18 cellular contexts compared by ENCODE assay signal in the genomic region with DNA sequence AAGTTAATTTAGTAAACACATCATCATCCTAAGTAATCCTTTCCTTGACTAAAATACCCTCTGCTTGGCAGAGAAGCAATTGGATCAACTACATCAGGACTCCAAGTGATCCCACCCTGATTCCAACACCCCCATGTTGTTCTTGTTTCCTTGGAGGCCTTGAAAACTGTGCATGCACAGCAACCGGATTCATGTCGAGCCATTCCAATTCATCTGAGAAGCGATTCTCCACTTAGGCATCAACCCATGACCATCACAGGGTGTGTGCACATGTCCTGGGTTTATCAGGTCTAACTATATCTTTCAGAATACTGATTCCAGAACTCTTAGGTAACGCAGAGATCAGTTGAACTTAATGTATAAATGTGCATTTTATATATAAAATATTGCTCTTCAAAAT.
DNase-seq lines count a peak whose midpoint lies in the region; ATAC-seq, FAIRE-seq and TF ChIP-seq lines count a peak whose summit lies in the region.
"Had no signal": no experiment of that assay in that cellular context is flagged by ENCODE, and none has a peak within 500 bp of the region (broad histone marks: within the 10 kb centered on the region; RNA-seq: fewer than 3 reads in every experiment).

No MANE protein-coding gene starts in this region.

- no peak for TF ChIP-seq EP300 in A549 (IDR thresholded peaks at IDR 0.05)

- H3K4me2 ChIP-seq in A549 = no peak overlapping the region
- no peak overlapping the region for H3K4me2 ChIP-seq in parathyroid adenoma (ENCODE audit: low read length)
- H3K4me2 ChIP-seq: BLaER1 had no signal

- no peaks in the 10 kb centered on the region for H3K27me3 ChIP-seq in parathyroid adenoma (ENCODE audit: control insufficient read depth, insufficient read depth, low read length)
- H3K27me3 ChIP-seq in uterus = no peaks in the 10 kb centered on the region
- H3K27me3 ChIP-seq: BLaER1 had no signal

- H3K36me3 ChIP-seq in parathyroid adenoma (ENCODE audit: control insufficient read depth, insufficient read depth, low read length) (no peaks in the 10 kb centered on the region), uterus (no peaks in the 10 kb centered on the region)
- H3K36me3 ChIP-seq: BLaER1 had no signal

- no peak overlapping the region for H3K27ac ChIP-seq in A549
- H3K27ac ChIP-seq in caudate nucleus (ENCODE audit: low read depth, low read length) = peak overlapping the region; percentile 55
- peak overlapping the region; percentile 17 for H3K27ac ChIP-seq in parathyroid adenoma
- H3K27ac ChIP-seq in temporal lobe (ENCODE audit: low read depth, low read length) = peak overlapping the region; percentile 25
- H3K27ac ChIP-seq in uterus = no peak overlapping the region
- H3K27ac ChIP-seq: 22Rv1, BLaER1 had no signal

- H3K9me3 ChIP-seq in A549 = no peaks in the 10 kb centered on the region
- H3K9me3 ChIP-seq in parathyroid adenoma (ENCODE audit: control insufficient read depth, low read length) = no peaks in the 10 kb centered on the region
- no peaks in the 10 kb centered on the region for H3K9me3 ChIP-seq in uterus
- H3K9me3 ChIP-seq: BLaER1 had no signal

- peak overlapping the region; percentile 30 for H2AFZ ChIP-seq in parathyroid adenoma

- no peak for ATAC-seq in A549

- H3K9ac ChIP-seq in parathyroid adenoma = no peak overlapping the region
- H3K9ac ChIP-seq: BLaER1 had no signal

- DNase-seq in A549 (ENCODE audit: low read depth in 1 of 2, low spot score in 1 of 2) (no peak), caudate nucleus (lab: John Stamatoyannopoulos, UW) (no peak), lower leg skin (ENCODE audit: low spot score in 2 of 2) (no peak), uterus (no peak)
- DNase-seq in activated CD4-positive, CD25-positive, alpha-beta regulatory T cell (lab: John Stamatoyannopoulos, UW) = no peak
- DNase-seq: CD4-positive, alpha-beta memory T cell; DMS153; DMS79; GDM1; H9 had no signal

- peak; percentile 13 for FAIRE-seq in A549 (lab: Jason Lieb, UNC)
- FAIRE-seq: GM12892, GM18507, H1, HTR-8/SVneo had no signal

- intact Hi-C loops in lower leg skin (cut with DNase I; ENCODE audit: low total_unique reads) = loop anchor here (10.0 kb wide), 1 partner anchor 131 kb away; no protein-coding TSS in a partner anchor
- intact Hi-C loops in uterus (cut with DNase I; ENCODE audit: low total_unique reads) = no loop called here

- no peaks in the 10 kb centered on the region for H3K79me2 ChIP-seq in parathyroid adenoma

- POLR2A ChIA-PET in A549 (lab: Yijun Ruan, JAX) = no interaction called here

- H3K4me3 ChIP-seq in A549 (no peak overlapping the region), parathyroid adenoma (ENCODE audit: low read depth, low read length) (no peak overlapping the region), lower leg skin (ENCODE audit: low read depth, poor library complexity, severe bottlenecking) (no peak overlapping the region), uterus (no peak overlapping the region)
- H3K4me3 ChIP-seq: BLaER1 had no signal

- TF ChIP-seq CTCF in A549 (IDR thresholded peaks at IDR 0.05) = no peak
- TF ChIP-seq CTCF in parathyroid adenoma (IDR thresholded peaks at IDR 0.05) = no peak
- TF ChIP-seq CTCF in lower leg skin (IDR thresholded peaks at IDR 0.05) = no peak
- TF ChIP-seq CTCF in uterus (IDR thresholded peaks at IDR 0.05) = no peak

- no peak for TF ChIP-seq RAD21 in A549 (conservative IDR thresholded peaks at IDR 0.05 in 1 of 2, IDR thresholded peaks at IDR 0.05 in 1 of 2)

- peaks cover 11% of the 10 kb centered on the region; the same call in 1 of the 3 replicates for H3K4me1 ChIP-seq in A549
- peaks cover 4% of the 10 kb centered on the region for H3K4me1 ChIP-seq in parathyroid adenoma
- no peaks in the 10 kb centered on the region for H3K4me1 ChIP-seq in uterus
- H3K4me1 ChIP-seq: BLaER1 had no signal

- CTCF ChIA-PET in A549 (lab: Yijun Ruan, JAX) = no interaction called here

- TF ChIP-seq POLR2A in A549 (IDR thresholded peaks at IDR 0.05; ENCODE audit: low read length) (no peak), lower leg skin (IDR thresholded peaks at IDR 0.05) (no peak), uterus (IDR thresholded peaks at IDR 0.05) (no peak)

- 62% methylated on average over 4 of the region's 4 CpGs for WGBS in A549 (ENCODE audit: missing lambda C conversion rate)
- WGBS in lower leg skin, 2 donors = 67 to 71% methylated on average over 4 of the region's 4 CpGs

TF ChIP-seq in A549, 52 proteins besides CTCF, POLR2A, EP300 and RAD21:
- no peak for TF ChIP-seq NPAS2 (CRISPR knock-in tag; IDR thresholded peaks at IDR 0.05; ENCODE audit: borderline replicate concordance)
- no peak for TF ChIP-seq CBX2 (IDR thresholded peaks at IDR 0.05; ENCODE audit: borderline replicate concordance, low read depth)
- TF ChIP-seq NR3C1 (IDR thresholded peaks at IDR 0.05) = no peak
- TF ChIP-seq TFCP2L1 (CRISPR knock-in tag; IDR thresholded peaks at IDR 0.05) = no peak
- no peak for TF ChIP-seq RFX5 (IDR thresholded peaks at IDR 0.05)
- TF ChIP-seq BHLHE40 (IDR thresholded peaks at IDR 0.05; ENCODE audit: low read depth, low read length) = no peak
- no peak for TF ChIP-seq HDAC2 (IDR thresholded peaks at IDR 0.05)
- no peak for TF ChIP-seq HEYL (CRISPR knock-in tag; IDR thresholded peaks at IDR 0.05)
- TF ChIP-seq ZFP36 (IDR thresholded peaks at IDR 0.05; ENCODE audit: borderline replicate concordance, partially characterized antibody) = no peak

Comparison
In these comparisons a context has a peak if more than half of its experiments do, and no peak if none do; other contexts are left out.
1. H3K27ac ChIP-seq: peak in caudate nucleus (single experiment), parathyroid adenoma (single experiment) and temporal lobe (single experiment); none in A549 (0 of 2) and uterus (0 of 2).